8 cellular contexts compared by ENCODE assay signal in genomic region chr2:88265352-88265960, GRCh38.
DNase-seq lines count a peak whose midpoint lies in the region; ATAC-seq, FAIRE-seq and TF ChIP-seq lines count a peak whose summit lies in the region.

No MANE protein-coding gene starts in this region.

- H3K27me3 ChIP-seq in SK-N-SH (ENCODE audit: insufficient read depth): no peaks in the 10 kb centered on the region

- no peak overlapping the region for H3K4me2 ChIP-seq in SK-N-SH

- H3K9me2 ChIP-seq in SK-N-SH: no peaks in the 10 kb centered on the region

- ATAC-seq in SK-N-SH treated with all-trans-retinoic acid at 6 μM for 48 hours: no peak
- no peak for ATAC-seq in HG02981 (IDR thresholded peaks at IDR 0.05; ENCODE audit: unreplicated experiment)

- WGBS in SK-N-SH (ENCODE audit: low lambda C conversion rate): 3% methylated on average over 4 of the region's 4 CpGs

- intact Hi-C loops in posterior vena cava (cut with DNase I): no loop called here

- TF ChIP-seq CTCF in SK-N-SH (IDR thresholded peaks at IDR 0.05) (no peak), astrocyte of the spinal cord (IDR thresholded peaks at IDR 0.05; ENCODE audit: low read depth, low read length) (no peak)

- no peaks in the 10 kb centered on the region for H3K79me2 ChIP-seq in SK-N-SH (ENCODE audit: insufficient read depth)

- POLR2A ChIA-PET in SK-N-SH (lab: Yijun Ruan, JAX): no interaction called here

- H3K9ac ChIP-seq in SK-N-SH: no peak overlapping the region

- H3K4me3 ChIP-seq in SK-N-SH (ENCODE audit: low read depth in 2 of 2, low read length in 1 of 2) (no peak overlapping the region), astrocyte of the spinal cord (ENCODE audit: low read depth, low read length) (no peak overlapping the region), skeletal muscle cell (ENCODE audit: low read depth, low read length) (no peak overlapping the region)

- in situ Hi-C loops in astrocyte of the spinal cord (cut with HindIII; ENCODE audit: low sequenced_read_pairs): no loop called here

- H2AFZ ChIP-seq in SK-N-SH (ENCODE audit: low read depth): no peak overlapping the region

- no peak for TF ChIP-seq EP300 in SK-N-SH (IDR thresholded peaks at IDR 0.05; ENCODE audit: borderline replicate concordance in 1 of 2, low read depth in 1 of 2, low read length in 1 of 2)

- H3F3A ChIP-seq in SK-N-SH (replicated peaks; ENCODE audit: insufficient read depth): no peaks in the 10 kb centered on the region

- no peak for TF ChIP-seq RAD21 in SK-N-SH (IDR thresholded peaks at IDR 0.05; ENCODE audit: low read length)

- no peaks in the 10 kb centered on the region for H3K36me3 ChIP-seq in SK-N-SH (replicated peaks in 1 of 2; ENCODE audit: control insufficient read depth in 1 of 2, insufficient read depth in 2 of 2, low read length in 1 of 2)

- H3K27ac ChIP-seq in SK-N-SH (ENCODE audit: low read depth in 2 of 2, low read length in 1 of 2): no peak overlapping the region

- no peaks in the 10 kb centered on the region for H3K4me1 ChIP-seq in SK-N-SH (ENCODE audit: control insufficient read depth in 1 of 2, insufficient read depth in 2 of 2, low read depth in 1 of 2, low read length in 1 of 2)

- CTCF ChIA-PET in SK-N-SH (lab: Yijun Ruan, JAX): interaction anchor here (2.2 kb wide), 1 partner anchor 74 kb away, joined by 6 read pairs; no protein-coding TSS in a partner anchor

- no peaks in the 10 kb centered on the region for H4K20me1 ChIP-seq in SK-N-SH (ENCODE audit: insufficient read depth)

- no peaks in the 10 kb centered on the region for H3K9me3 ChIP-seq in SK-N-SH

- no peak for FAIRE-seq in HTR-8/SVneo (lab: Jason Lieb, UNC)

- DNase-seq in SK-N-SH (no peak), HTR-8/SVneo (ENCODE audit: insufficient read length, low spot score) (peak; percentile 20), astrocyte of the spinal cord (ENCODE audit: low read depth, low spot score) (peak; percentile 1), skeletal muscle cell (ENCODE audit: low read depth) (peak; percentile 0), posterior vena cava (ENCODE audit: low spot score) (no peak), NCI-H2107 (lab: John Stamatoyannopoulos, UW) (no peak)

TF ChIP-seq in SK-N-SH, 30 proteins besides CTCF, POLR2A, EP300 and RAD21:
- TF ChIP-seq JUND (IDR thresholded peaks at IDR 0.05) (0 out of 2 replicates have a peak, but pooled peaks have one; percentile 9), FOSL2 (IDR thresholded peaks at IDR 0.05; ENCODE audit: borderline replicate concordance, low read depth) (peak; percentile 37; the same call in 1 of the 2 replicates), TAF1 (IDR thresholded peaks at IDR 0.05; ENCODE audit: borderline replicate concordance, low read depth, low read length) (no peak), ELF1 (IDR thresholded peaks at IDR 0.05) (no peak)

TF ChIP-seq in SK-N-SH treated with all-trans-retinoic acid at 6 μM for 48 hours, 23 proteins besides CTCF, POLR2A, EP300 and RAD21:
- TF ChIP-seq GLIS3 (CRISPR knock-in tag; IDR thresholded peaks at IDR 0.05) (no peak), ZFP30 (CRISPR knock-in tag; IDR thresholded peaks at IDR 0.05) (no peak), ZC3H10 (CRISPR knock-in tag; IDR thresholded peaks at IDR 0.05) (no peak), POU6F1 (CRISPR knock-in tag; IDR thresholded peaks at IDR 0.05; ENCODE audit: borderline replicate concordance, low read depth) (no peak), PATZ1 (CRISPR knock-in tag; IDR thresholded peaks at IDR 0.05; ENCODE audit: borderline replicate concordance) (no peak), OSR1 (CRISPR knock-in tag; IDR thresholded peaks at IDR 0.05) (no peak), TOX (CRISPR knock-in tag; IDR thresholded peaks at IDR 0.05; ENCODE audit: borderline replicate concordance) (no peak), ISL1 (CRISPR knock-in tag; IDR thresholded peaks at IDR 0.05) (no peak), CSDC2 (CRISPR knock-in tag; IDR thresholded peaks at IDR 0.05) (no peak), ARNTL (CRISPR knock-in tag; IDR thresholded peaks at IDR 0.05; ENCODE audit: borderline replicate concordance, low read depth) (no peak), TSHZ2 (CRISPR knock-in tag; IDR thresholded peaks at IDR 0.05) (no peak), PPARA (CRISPR knock-in tag; IDR thresholded peaks at IDR 0.05; ENCODE audit: borderline replicate concordance) (no peak), CREB5 (CRISPR knock-in tag; IDR thresholded peaks at IDR 0.05; ENCODE audit: low read depth) (no peak), ZNF565 (CRISPR knock-in tag; conservative IDR thresholded peaks at IDR 0.05; ENCODE audit: low read depth) (no peak), ZFP3 (CRISPR knock-in tag; IDR thresholded peaks at IDR 0.05) (no peak), BACH2 (CRISPR knock-in tag; IDR thresholded peaks at IDR 0.05; ENCODE audit: borderline replicate concordance) (no peak)

Comparison
In these comparisons a context has a peak if more than half of its experiments do, and no peak if none do; other contexts are left out.
1. DNase-seq: peak in HTR-8/SVneo (single experiment), astrocyte of the spinal cord (single experiment) and skeletal muscle cell (single experiment); none in SK-N-SH (single experiment), posterior vena cava (single experiment) and NCI-H2107 (single experiment).